Comparison of ENCODE assay signal across 8 cellular contexts in genomic region chr14:71322660-71323250, GRCh38. TPM values are rescaled to one million over a fixed set of nuclear protein-coding genes. Genes with fewer than 3 reads are reported as not detected.
DNase-seq lines count a peak whose midpoint lies in the region; ATAC-seq and TF ChIP-seq lines count a peak whose summit lies in the region.

No MANE protein-coding gene starts in this region.

- DNase-seq in BE2C (no peak), OCI-M1 (lab: John Stamatoyannopoulos, UW) (peak; percentile 50), colonic mucosa (no peak), mucosa of descending colon (peak in 1 of 3 donors; percentile 31), mesenteric fat pad (ENCODE audit: low spot score) (no peak)

- TF ChIP-seq CTCF in BE2C (IDR thresholded peaks at IDR 0.05; ENCODE audit: low read depth, low read length) (peak; percentile 73), GM12872 (IDR thresholded peaks at IDR 0.05; ENCODE audit: insufficient read depth, low read depth, low read length) (peak; percentile 76), colonic mucosa (IDR thresholded peaks at IDR 0.05) (peak; percentile 50), mucosa of descending colon (IDR thresholded peaks at IDR 0.05) (peak; percentile 25)

- intact Hi-C loops in colonic mucosa (cut with DNase I) (loop anchor here (5.0 to 10.0 kb wide), 2 partner anchors 188 to 430 kb away; no protein-coding TSS in a partner anchor), mucosa of descending colon (cut with DNase I, micrococcal nuclease) (loop anchor here in 1 of 2 donors (10.0 kb wide), 1 partner anchor 82 kb away; no protein-coding TSS in a partner anchor)

- H3K27me3 ChIP-seq in BE2C: no peaks in the 10 kb centered on the region
- no peaks in the 10 kb centered on the region for H3K27me3 ChIP-seq in colonic mucosa

- H3K4me1 ChIP-seq in BE2C: peaks cover 6% of the 10 kb centered on the region
- no peaks in the 10 kb centered on the region for H3K4me1 ChIP-seq in colonic mucosa
- H3K4me1 ChIP-seq in mucosa of descending colon (ENCODE audit: low read depth): peaks cover 8% of the 10 kb centered on the region

- ATAC-seq in mucosa of descending colon (no peak), GM21390 (IDR thresholded peaks at IDR 0.05; ENCODE audit: unreplicated experiment) (no peak), GM21825 (IDR thresholded peaks at IDR 0.05; ENCODE audit: unreplicated experiment) (no peak)

- no peak overlapping the region for H3K9ac ChIP-seq in colonic mucosa (ENCODE audit: low read depth in 2 of 2, low read length in 2 of 2)

- H3K4me3 ChIP-seq in BE2C (ENCODE audit: low read depth, low read length) (no peak overlapping the region), colonic mucosa (no peak overlapping the region), mucosa of descending colon (no peak overlapping the region)

- H3K27ac ChIP-seq in colonic mucosa: peak overlapping the region; percentile 97

- H3K36me3 ChIP-seq in BE2C (no peaks in the 10 kb centered on the region), colonic mucosa (no peaks in the 10 kb centered on the region), mucosa of descending colon (ENCODE audit: low read depth) (no peaks in the 10 kb centered on the region)

- no peaks in the 10 kb centered on the region for H3K9me3 ChIP-seq in BE2C
- H3K9me3 ChIP-seq in colonic mucosa: no peaks in the 10 kb centered on the region
- no peaks in the 10 kb centered on the region for H3K9me3 ChIP-seq in mucosa of descending colon

RNA-seq across cellular contexts. Expression of gene SIPA1L1, which starts 2.5 kb away (rescaled TPM):
- 31.4 TPM for polyA plus RNA-seq in BE2C (2012; ENCODE audit: insufficient read depth, insufficient read length, low read depth)
- 10 to 100 TPM; 55.9 to 67.4 TPM for total RNA-seq in colonic mucosa
- total RNA-seq in mucosa of descending colon: 10 to 100 TPM; 56.6 to 65.3 (median 59.9) TPM
- 23.7 TPM for total RNA-seq in mesenteric fat pad

Comparison
In these comparisons a context has a peak if more than half of its experiments do, and no peak if none do; other contexts are left out.
1. CTCF ChIP-seq: peak in every context shown above with its lines; median percentile 76 in GM12872; 73 in BE2C; 50 in colonic mucosa; 25 in mucosa of descending colon.